In the genomic region with DNA sequence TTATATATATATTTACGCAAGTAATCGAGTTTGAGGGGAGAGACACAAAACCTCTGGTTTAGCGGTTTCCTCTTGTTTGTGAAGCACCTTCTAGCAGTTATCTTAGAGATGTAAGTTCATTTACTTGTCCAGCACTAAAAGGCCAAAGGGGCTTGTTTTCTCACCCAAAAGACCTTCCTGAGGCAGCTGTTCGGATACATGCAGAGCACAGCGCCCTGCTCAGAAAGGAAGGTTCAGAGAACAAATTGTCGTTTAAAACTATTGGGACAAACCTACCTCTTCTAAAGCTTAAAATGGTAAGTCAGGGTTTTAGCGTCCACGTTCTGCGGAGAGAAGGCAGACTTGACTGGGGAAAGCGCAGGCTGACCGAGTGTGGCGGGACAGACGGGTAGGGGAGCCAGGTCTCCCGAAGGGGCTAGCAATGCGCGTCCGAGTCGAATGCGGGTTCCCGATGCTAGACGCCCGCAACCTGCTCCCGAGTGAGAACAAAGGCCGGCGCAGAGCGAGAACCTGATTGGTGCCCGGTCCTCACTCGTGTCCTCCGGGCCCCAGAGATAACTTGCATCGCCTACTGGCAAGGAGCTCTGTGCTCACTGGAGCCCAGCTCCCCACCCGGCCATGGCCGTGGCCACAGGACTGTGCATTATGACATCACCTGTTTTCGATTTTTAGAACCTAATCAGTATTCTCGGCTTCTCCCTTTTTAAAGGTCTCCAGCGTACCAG, we compare ENCODE assay signal across 9 cellular contexts. TPM values are rescaled to one million over a fixed set of nuclear protein-coding genes. Genes with fewer than 3 reads are reported as not detected.
DNase-seq lines count a peak whose midpoint lies in the region; ATAC-seq and TF ChIP-seq lines count a peak whose summit lies in the region.
"Had no signal": no experiment of that assay in that cellular context is flagged by ENCODE, and none has a peak within 500 bp of the region (broad histone marks: within the 10 kb centered on the region; RNA-seq: fewer than 3 reads in every experiment).

No MANE protein-coding gene starts in this region.

- peak; percentile 13 for ATAC-seq in HG02798 (IDR thresholded peaks at IDR 0.05; ENCODE audit: poor library complexity, unreplicated experiment)
- ATAC-seq in stimulated activated effector memory CD8-positive, alpha-beta T cell treated with anti-CD3 and anti-CD28 coated beads, Interleukin-12 subunit alpha, Interleukin-12 subunit beta, amount 100 ng/mL, for 72 hours = peak; percentile 47

- H3K9me3 ChIP-seq in esophagus muscularis mucosa (no peaks in the 10 kb centered on the region), mucosa of stomach (ENCODE audit: control insufficient read depth, low read length) (no peaks in the 10 kb centered on the region)

- H3K27ac Mint-ChIP-seq in activated T-cell treated with anti-CD3 and anti-CD28 coated beads, Interleukin-2, amount 50 U/mL, for 24 hours = no peak overlapping the region
- H3K27ac Mint-ChIP-seq in stimulated activated effector memory CD8-positive, alpha-beta T cell treated with anti-CD3 and anti-CD28 coated beads, Interleukin-12 subunit alpha, Interleukin-12 subunit beta, amount 100 ng/mL, for 72 hours = no peak overlapping the region
- H3K27ac Mint-ChIP-seq: brain had no signal

- peak overlapping the region; percentile 59 for H3K9ac ChIP-seq in mucosa of stomach (ENCODE audit: low read length)

- peak overlapping the region; percentile 55 for H3K4me3 ChIP-seq in GM12865 (ENCODE audit: low read depth, low read length)
- H3K4me3 ChIP-seq in esophagus muscularis mucosa = peak overlapping the region; percentile 49 to 93 (median 88)
- peak overlapping the region; percentile 49 for H3K4me3 ChIP-seq in mucosa of stomach (ENCODE audit: low read length)

- H3K4me1 Mint-ChIP-seq in activated T-cell treated with anti-CD3 and anti-CD28 coated beads, Interleukin-2, amount 50 U/mL, for 24 hours (ENCODE audit: low read depth) = peaks cover 58% of the 10 kb centered on the region
- H3K4me1 Mint-ChIP-seq in stimulated activated effector memory CD8-positive, alpha-beta T cell treated with anti-CD3 and anti-CD28 coated beads, Interleukin-12 subunit alpha, Interleukin-12 subunit beta, amount 100 ng/mL, for 72 hours = peaks cover 14% of the 10 kb centered on the region

- peaks cover 8% of the 10 kb centered on the region for H3K36me3 Mint-ChIP-seq in activated T-cell treated with anti-CD3 and anti-CD28 coated beads, Interleukin-2, amount 50 U/mL, for 24 hours (ENCODE audit: low read depth)
- H3K36me3 Mint-ChIP-seq in stimulated activated effector memory CD8-positive, alpha-beta T cell treated with anti-CD3 and anti-CD28 coated beads, Interleukin-12 subunit alpha, Interleukin-12 subunit beta, amount 100 ng/mL, for 72 hours = no peaks in the 10 kb centered on the region
- H3K36me3 Mint-ChIP-seq: brain had no signal

- no peaks in the 10 kb centered on the region for H3K27me3 ChIP-seq in esophagus muscularis mucosa
- peaks cover 9% of the 10 kb centered on the region for H3K27me3 ChIP-seq in mucosa of stomach (ENCODE audit: control insufficient read depth, insufficient read depth, low read length)

- 2% methylated on average over 30 of the region's 35 CpGs for WGBS in esophagus muscularis mucosa

- H3K4me1 ChIP-seq in esophagus muscularis mucosa = peaks cover 14 to 37% (median 34%) of the 10 kb centered on the region in 4 donors
- H3K4me1 ChIP-seq in mucosa of stomach (ENCODE audit: control insufficient read depth, insufficient read depth, low read length) = peaks cover 12% of the 10 kb centered on the region

- TF ChIP-seq CTCF in GM12865 (IDR thresholded peaks at IDR 0.05; ENCODE audit: insufficient read depth, low read depth, low read length, missing control alignments) (no peak), esophagus muscularis mucosa (IDR thresholded peaks at IDR 0.05) (peak in 1 of 3 experiments; percentile 10)

- no peaks in the 10 kb centered on the region for H3K36me3 ChIP-seq in esophagus muscularis mucosa
- H3K36me3 ChIP-seq in mucosa of stomach (ENCODE audit: control insufficient read depth, insufficient read depth, low read length) = no peaks in the 10 kb centered on the region

- no peaks in the 10 kb centered on the region for H3K27me3 Mint-ChIP-seq in activated T-cell treated with anti-CD3 and anti-CD28 coated beads, Interleukin-2, amount 50 U/mL, for 24 hours

- peak; percentile 72 for DNase-seq in GM12865 (ENCODE audit: low read depth)
- peak; percentile 55 for DNase-seq in NCI-H748 treated with DMSO at 0.1 percent for 48 hours (lab: John Stamatoyannopoulos, UW)
- peak; percentile 78 for DNase-seq in activated T-cell treated with anti-CD3 and anti-CD28 coated beads, Interleukin-2, amount 50 U/mL, for 24 hours
- peak; percentile 94 for DNase-seq in esophagus muscularis mucosa (ENCODE audit: extremely low spot score)
- DNase-seq in stimulated activated effector memory CD8-positive, alpha-beta T cell treated with anti-CD3 and anti-CD28 coated beads, Interleukin-12 subunit alpha, Interleukin-12 subunit beta, amount 100 ng/mL, for 72 hours (ENCODE audit: low spot score in 2 of 2) = peak; percentile 40 to 78
- DNase-seq in NCI-H226 = no peak

- no peak for TF ChIP-seq POLR2A in esophagus muscularis mucosa (IDR thresholded peaks at IDR 0.05; ENCODE audit: low read depth)

- intact Hi-C loops in esophagus muscularis mucosa (cut with DNase I) = loop anchor here (2.0 to 10.0 kb wide), 3 partner anchors 80 to 533 kb away; no protein-coding TSS in a partner anchor

- H3K27ac ChIP-seq in esophagus muscularis mucosa (replicated peaks in 1 of 4) = peak overlapping the region; percentile 85 to 92 (median 88)

- H3K4me3 Mint-ChIP-seq in activated T-cell treated with anti-CD3 and anti-CD28 coated beads, Interleukin-2, amount 50 U/mL, for 24 hours = no peak overlapping the region
- H3K4me3 Mint-ChIP-seq in stimulated activated effector memory CD8-positive, alpha-beta T cell treated with anti-CD3 and anti-CD28 coated beads, Interleukin-12 subunit alpha, Interleukin-12 subunit beta, amount 100 ng/mL, for 72 hours = no peak overlapping the region
- H3K4me3 Mint-ChIP-seq: brain had no signal

- no peak for TF ChIP-seq EP300 in esophagus muscularis mucosa (IDR thresholded peaks at IDR 0.05)

- no peaks in the 10 kb centered on the region for H3K9me3 Mint-ChIP-seq in activated T-cell treated with anti-CD3 and anti-CD28 coated beads, Interleukin-2, amount 50 U/mL, for 24 hours
- no peaks in the 10 kb centered on the region for H3K9me3 Mint-ChIP-seq in stimulated activated effector memory CD8-positive, alpha-beta T cell treated with anti-CD3 and anti-CD28 coated beads, Interleukin-12 subunit alpha, Interleukin-12 subunit beta, amount 100 ng/mL, for 72 hours

RNA-seq across cellular contexts. Expression of gene SESN3, which starts 1.0 kb away (rescaled TPM):
- 10 to 100 TPM; 18.1 to 22.7 (median 21.4) TPM for total RNA-seq in esophagus muscularis mucosa
